Comparison of ENCODE assay signal across 18 cellular contexts in genomic region chr5:81167078-81167477, GRCh38.
"Had no signal": no experiment of that assay in that cellular context is flagged by ENCODE, and none has a peak within 500 bp of the region (broad histone marks: within the 10 kb centered on the region; RNA-seq: fewer than 3 reads in every experiment).

No MANE protein-coding gene starts in this region.

- H3K27ac ChIP-seq: colonic mucosa, epithelial cell of prostate, gastroesophageal sphincter, ovary, right lobe of liver, testis had no signal

- ATAC-seq: activated CD4-positive, CD25-positive, alpha-beta regulatory T cell treated with anti-CD3 and anti-CD28 coated beads, Interleukin-2, amount 50 U/mL, for 24 hours; activated T-cell treated with anti-CD3 and anti-CD28 coated beads, Interleukin-2, amount 50 U/mL, for 72 hours; gastroesophageal sphincter; heart left ventricle; left cardiac atrium; right lobe of liver had no signal

- H3K36me3 ChIP-seq: colonic mucosa, gastroesophageal sphincter, heart left ventricle, ovary, right lobe of liver, stomach had no signal

- DNase-seq: activated CD4-positive, alpha-beta memory T cell treated with anti-CD3 and anti-CD28 coated beads, Interleukin-2, amount 10 ng/mL, durations not matched to agents 7 days and 5 days; activated CD4-positive, alpha-beta T cell treated with anti-CD3 and anti-CD28 coated beads, Interleukin-2, amount 10 ng/mL, durations not matched to agents 24 days and 14 days; activated effector memory CD4-positive, alpha-beta T cell treated with Interleukin-2 at 50 U/mL for 16 hours; activated naive CD4-positive, alpha-beta T cell treated with anti-CD3 and anti-CD28 coated beads for 36 hours; activated T-cell treated with anti-CD3 and anti-CD28 coated beads, Interleukin-2, amount 50 U/mL, for 72 hours; amygdala; colonic mucosa; heart left ventricle; left cardiac atrium; ovary; right lobe of liver; small intestine; stimulated activated CD4-positive, alpha-beta T cell treated with anti-CD3 and anti-CD28 coated beads, Interleukin-15, amount 100 ng/mL, for 24 hours; stomach; testis had no signal

- H3K9me3 ChIP-seq: colonic mucosa, gastroesophageal sphincter, heart left ventricle, ovary, right lobe of liver, stomach, testis had no signal

- H3K4me3 ChIP-seq: colonic mucosa, gastroesophageal sphincter, heart left ventricle, ovary, right lobe of liver, stomach, testis had no signal

- H3K4me1 ChIP-seq: colonic mucosa, gastroesophageal sphincter, right lobe of liver, stomach, testis had no signal

- H3K27me3 ChIP-seq: colonic mucosa, gastroesophageal sphincter, heart left ventricle, ovary, right lobe of liver, stomach, testis had no signal
